In the genomic region with DNA sequence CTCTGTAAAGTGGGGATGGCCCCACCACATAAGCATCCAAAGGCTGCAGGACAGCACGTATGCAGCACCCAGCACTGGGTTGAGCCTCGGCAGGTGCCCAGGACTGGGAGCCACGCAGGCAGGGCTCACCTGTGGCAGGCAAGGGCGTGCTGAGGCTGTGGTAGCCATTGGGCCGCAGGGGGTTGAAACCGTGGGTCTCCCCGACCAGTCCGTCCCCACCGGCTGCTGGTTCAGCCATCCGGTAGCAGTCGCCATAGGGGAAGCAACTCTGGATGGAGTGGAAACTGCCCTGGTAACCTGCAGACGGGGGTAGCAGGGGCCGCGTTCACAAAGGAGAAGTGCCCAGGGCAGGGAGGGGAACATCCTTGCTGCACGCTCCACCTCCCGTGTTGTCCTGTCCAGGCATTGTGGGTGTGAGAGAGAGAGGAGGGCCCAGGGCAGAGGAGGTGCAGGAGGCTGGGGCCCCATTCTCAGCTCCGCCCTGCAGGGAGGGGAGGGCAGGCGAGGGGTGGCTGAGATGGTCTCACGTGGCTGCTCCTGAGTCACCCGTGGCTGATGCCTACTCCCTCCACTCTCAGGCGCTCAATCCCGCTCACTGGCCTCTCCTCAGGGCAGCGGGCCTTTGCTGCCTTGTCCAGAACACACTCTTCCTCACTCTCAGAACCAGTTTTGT, we compare ENCODE assay signal across 14 cellular contexts. TPM values are rescaled to one million over a fixed set of nuclear protein-coding genes. Genes with fewer than 3 reads are reported as not detected.
A peak's percentile ranks its signal among the peaks of the same experiment; 100 is the strongest.
DNase-seq lines count a peak whose midpoint lies in the region; ATAC-seq, FAIRE-seq and TF ChIP-seq lines count a peak whose summit lies in the region.
"Had no signal": no experiment of that assay in that cellular context is flagged by ENCODE, and none has a peak within 500 bp of the region (broad histone marks: within the 10 kb centered on the region; RNA-seq: fewer than 3 reads in every experiment).

No MANE protein-coding gene starts in this region.

- H3K79me2 ChIP-seq in GM23338 (replicated peaks; ENCODE audit: insufficient read depth), result no peaks in the 10 kb centered on the region

- H3K4me2 ChIP-seq in GM23338, result no peak overlapping the region

- H3K27ac Mint-ChIP-seq in GM23338, result no peak overlapping the region

- in situ Hi-C loops in GM13977 (cut with MboI; ENCODE audit: low pct_unique_long_range_greater_than_20kb, low sequenced_read_pairs, unreplicated experiment), result no loop called here

- H3K4me1 ChIP-seq in GM23338 (ENCODE audit: insufficient read depth), result no peaks in the 10 kb centered on the region

- H3K27me3 Mint-ChIP-seq in GM23338 (ENCODE audit: insufficient read depth, low read depth, poor library complexity), result peaks cover 3% of the 10 kb centered on the region

- ATAC-seq in GM23338 (peak; percentile 14), sciatic nerve (no peak)
- ATAC-seq: body of pancreas had no signal

- FAIRE-seq in RCC 7860 (lab: Jason Lieb, UNC), result peak; percentile 68

- TF ChIP-seq CTCF in GM23338 (conservative IDR thresholded peaks at IDR 0.05; ENCODE audit: low read depth in 2 of 2) (no peak), fibroblast of mammary gland (conservative IDR thresholded peaks at IDR 0.05; ENCODE audit: control insufficient read depth, insufficient read depth, low read depth, low read length) (no peak), GM13977 (IDR thresholded peaks at IDR 0.05; ENCODE audit: extremely low read depth, insufficient read depth, missing control alignments) (no peak)

- no peaks in the 10 kb centered on the region; the same call in 2 of the 3 replicates for H3K36me3 Mint-ChIP-seq in GM23338 (ENCODE audit: low read depth)

- H3K4me1 Mint-ChIP-seq in GM23338, result peaks cover 24% of the 10 kb centered on the region

- H3K27ac ChIP-seq in GM23338 (ENCODE audit: low read depth), result no peak overlapping the region
- H3K27ac ChIP-seq: body of pancreas, right atrium auricular region had no signal

- no peak overlapping the region; the same call in 1 of the 2 replicates for H2AFZ ChIP-seq in GM23338

- H4K20me1 ChIP-seq in GM23338 (replicated peaks; ENCODE audit: insufficient read depth), result no peaks in the 10 kb centered on the region

- H3K36me3 ChIP-seq in GM23338 (ENCODE audit: insufficient read depth), result no peaks in the 10 kb centered on the region
- H3K36me3 ChIP-seq: right atrium auricular region had no signal

- H3K4me3 ChIP-seq in GM23338, result no peak overlapping the region
- no peak overlapping the region for H3K4me3 ChIP-seq in fibroblast of mammary gland (ENCODE audit: control insufficient read depth, low read depth, low read length)
- no peak overlapping the region for H3K4me3 ChIP-seq in skeletal muscle cell (ENCODE audit: low read depth, low read length)
- H3K4me3 ChIP-seq: body of pancreas, right atrium auricular region had no signal

- no peaks in the 10 kb centered on the region for H3K9me2 ChIP-seq in GM23338 (ENCODE audit: insufficient read depth)

- H3K27me3 ChIP-seq in GM23338 (ENCODE audit: insufficient read depth), result no peaks in the 10 kb centered on the region
- H3K27me3 ChIP-seq: body of pancreas, right atrium auricular region had no signal

- no peaks in the 10 kb centered on the region for H3F3A ChIP-seq in GM23338 (replicated peaks; ENCODE audit: low read depth)

- H3K4me3 Mint-ChIP-seq in GM23338, result no peak overlapping the region

- intact Hi-C loops in sciatic nerve (cut with DNase I), result no loop called here

- DNase-seq in GM23338 (ENCODE audit: low spot score) (no peak), RCC 7860 (ENCODE audit: low spot score) (peak; percentile 72), fibroblast of mammary gland (ENCODE audit: low read depth) (peak; percentile 58), skeletal muscle cell (ENCODE audit: low read depth) (peak; percentile 15), DMS153 treated with DMSO at 0.1 percent for 48 hours (lab: John Stamatoyannopoulos, UW; ENCODE audit: unreplicated experiment) (no peak), GM13977 (ENCODE audit: low spot score) (no peak), sciatic nerve (ENCODE audit: low spot score) (no peak), activated gamma-delta T cell (lab: John Stamatoyannopoulos, UW) (no peak)
- DNase-seq: body of pancreas, NCI-H1436 had no signal

- no peaks in the 10 kb centered on the region; the same call in 2 of the 3 replicates for H3K9me3 Mint-ChIP-seq in GM23338

TF ChIP-seq in GM23338, 12 proteins besides CTCF, POLR2A, EP300 and RAD21 (continues in another document):
- TF ChIP-seq, protein P1, sequence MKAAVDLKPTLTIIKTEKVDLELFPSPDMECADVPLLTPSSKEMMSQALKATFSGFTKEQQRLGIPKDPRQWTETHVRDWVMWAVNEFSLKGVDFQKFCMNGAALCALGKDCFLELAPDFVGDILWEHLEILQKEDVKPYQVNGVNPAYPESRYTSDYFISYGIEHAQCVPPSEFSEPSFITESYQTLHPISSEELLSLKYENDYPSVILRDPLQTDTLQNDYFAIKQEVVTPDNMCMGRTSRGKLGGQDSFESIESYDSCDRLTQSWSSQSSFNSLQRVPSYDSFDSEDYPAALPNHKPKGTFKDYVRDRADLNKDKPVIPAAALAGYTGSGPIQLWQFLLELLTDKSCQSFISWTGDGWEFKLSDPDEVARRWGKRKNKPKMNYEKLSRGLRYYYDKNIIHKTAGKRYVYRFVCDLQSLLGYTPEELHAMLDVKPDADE (IDR thresholded peaks at IDR 0.05), result no peak
- TF ChIP-seq, protein P2, sequence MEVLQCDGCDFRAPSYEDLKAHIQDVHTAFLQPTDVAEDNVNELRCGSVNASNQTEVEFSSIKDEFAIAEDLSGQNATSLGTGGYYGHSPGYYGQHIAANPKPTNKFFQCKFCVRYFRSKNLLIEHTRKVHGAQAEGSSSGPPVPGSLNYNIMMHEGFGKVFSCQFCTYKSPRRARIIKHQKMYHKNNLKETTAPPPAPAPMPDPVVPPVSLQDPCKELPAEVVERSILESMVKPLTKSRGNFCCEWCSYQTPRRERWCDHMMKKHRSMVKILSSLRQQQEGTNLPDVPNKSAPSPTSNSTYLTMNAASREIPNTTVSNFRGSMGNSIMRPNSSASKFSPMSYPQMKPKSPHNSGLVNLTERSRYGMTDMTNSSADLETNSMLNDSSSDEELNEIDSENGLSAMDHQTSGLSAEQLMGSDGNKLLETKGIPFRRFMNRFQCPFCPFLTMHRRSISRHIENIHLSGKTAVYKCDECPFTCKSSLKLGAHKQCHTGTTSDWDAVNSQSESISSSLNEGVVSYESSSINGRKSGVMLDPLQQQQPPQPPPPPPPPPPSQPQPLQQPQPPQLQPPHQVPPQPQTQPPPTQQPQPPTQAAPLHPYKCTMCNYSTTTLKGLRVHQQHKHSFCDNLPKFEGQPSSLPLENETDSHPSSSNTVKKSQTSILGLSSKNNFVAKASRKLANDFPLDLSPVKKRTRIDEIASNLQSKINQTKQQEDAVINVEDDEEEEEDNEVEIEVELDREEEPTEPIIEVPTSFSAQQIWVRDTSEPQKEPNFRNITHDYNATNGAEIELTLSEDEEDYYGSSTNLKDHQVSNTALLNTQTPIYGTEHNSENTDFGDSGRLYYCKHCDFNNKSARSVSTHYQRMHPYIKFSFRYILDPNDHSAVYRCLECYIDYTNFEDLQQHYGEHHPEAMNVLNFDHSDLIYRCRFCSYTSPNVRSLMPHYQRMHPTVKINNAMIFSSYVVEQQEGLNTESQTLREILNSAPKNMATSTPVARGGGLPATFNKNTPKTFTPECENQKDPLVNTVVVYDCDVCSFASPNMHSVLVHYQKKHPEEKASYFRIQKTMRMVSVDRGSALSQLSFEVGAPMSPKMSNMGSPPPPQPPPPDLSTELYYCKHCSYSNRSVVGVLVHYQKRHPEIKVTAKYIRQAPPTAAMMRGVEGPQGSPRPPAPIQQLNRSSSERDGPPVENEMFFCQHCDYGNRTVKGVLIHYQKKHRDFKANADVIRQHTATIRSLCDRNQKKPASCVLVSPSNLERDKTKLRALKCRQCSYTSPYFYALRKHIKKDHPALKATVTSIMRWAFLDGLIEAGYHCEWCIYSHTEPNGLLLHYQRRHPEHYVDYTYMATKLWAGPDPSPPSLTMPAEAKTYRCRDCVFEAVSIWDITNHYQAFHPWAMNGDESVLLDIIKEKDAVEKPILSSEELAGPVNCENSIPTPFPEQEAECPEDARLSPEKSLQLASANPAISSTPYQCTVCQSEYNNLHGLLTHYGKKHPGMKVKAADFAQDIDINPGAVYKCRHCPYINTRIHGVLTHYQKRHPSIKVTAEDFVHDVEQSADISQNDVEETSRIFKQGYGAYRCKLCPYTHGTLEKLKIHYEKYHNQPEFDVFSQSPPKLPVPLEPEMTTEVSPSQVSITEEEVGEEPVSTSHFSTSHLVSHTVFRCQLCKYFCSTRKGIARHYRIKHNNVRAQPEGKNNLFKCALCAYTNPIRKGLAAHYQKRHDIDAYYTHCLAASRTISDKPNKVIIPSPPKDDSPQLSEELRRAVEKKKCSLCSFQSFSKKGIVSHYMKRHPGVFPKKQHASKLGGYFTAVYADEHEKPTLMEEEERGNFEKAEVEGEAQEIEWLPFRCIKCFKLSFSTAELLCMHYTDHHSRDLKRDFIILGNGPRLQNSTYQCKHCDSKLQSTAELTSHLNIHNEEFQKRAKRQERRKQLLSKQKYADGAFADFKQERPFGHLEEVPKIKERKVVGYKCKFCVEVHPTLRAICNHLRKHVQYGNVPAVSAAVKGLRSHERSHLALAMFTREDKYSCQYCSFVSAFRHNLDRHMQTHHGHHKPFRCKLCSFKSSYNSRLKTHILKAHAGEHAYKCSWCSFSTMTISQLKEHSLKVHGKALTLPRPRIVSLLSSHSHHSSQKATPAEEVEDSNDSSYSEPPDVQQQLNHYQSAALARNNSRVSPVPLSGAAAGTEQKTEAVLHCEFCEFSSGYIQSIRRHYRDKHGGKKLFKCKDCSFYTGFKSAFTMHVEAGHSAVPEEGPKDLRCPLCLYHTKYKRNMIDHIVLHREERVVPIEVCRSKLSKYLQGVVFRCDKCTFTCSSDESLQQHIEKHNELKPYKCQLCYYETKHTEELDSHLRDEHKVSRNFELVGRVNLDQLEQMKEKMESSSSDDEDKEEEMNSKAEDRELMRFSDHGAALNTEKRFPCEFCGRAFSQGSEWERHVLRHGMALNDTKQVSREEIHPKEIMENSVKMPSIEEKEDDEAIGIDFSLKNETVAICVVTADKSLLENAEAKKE (CRISPR knock-in tag; IDR thresholded peaks at IDR 0.05), result no peak
- TF ChIP-seq ZNF114 (CRISPR knock-in tag; IDR thresholded peaks at IDR 0.05) (no peak), EZH2 (IDR thresholded peaks at IDR 0.05; ENCODE audit: low read depth, unreplicated experiment) (no peak)

RNA-seq across cellular contexts. Expression of a gene that starts 49.9 kb away (rescaled TPM):
- total RNA-seq in GM23338 (2014; rRNA removed; shearing (Covaris generic)), result 1.2 TPM in 1 of 2 replicates, not detected in the other
- polyA plus RNA-seq in GM23338 (2016; fragmentation: Nextera tagmentation; extraction: Ambion mirVana), result 0.27 and 0.49 TPM in 2 replicates
- not detected for total RNA-seq in sciatic nerve
- total RNA-seq: body of pancreas; lower leg skin; right atrium auricular region; T-helper 2 cell treated with Interferon-gamma antibody and Interleukin-4, amounts not matched to agents 100 ng/mL and 5 ng/mL, for 36 hours had no signal
- polyA plus RNA-seq: esophagus had no signal

Comparison
In these comparisons a context has a peak if more than half of its experiments do, and no peak if none do; other contexts are left out.
1. DNase-seq: peak in RCC 7860 (single experiment), fibroblast of mammary gland (single experiment) and skeletal muscle cell (single experiment); none in GM23338 (single experiment), DMS153 treated with DMSO at 0.1 percent for 48 hours (single experiment), GM13977 (single experiment), sciatic nerve (single experiment) and activated gamma-delta T cell (single experiment).